1 cellular context compared by ENCODE assay signal in genomic region chr10:60429084-60429849, GRCh38.
TF ChIP-seq lines count a peak whose summit lies in the region.

No MANE protein-coding gene starts in this region.

TF ChIP-seq in SK-N-SH, 30 proteins besides CTCF, POLR2A, EP300 and RAD21 (continued from another document):
- TF ChIP-seq MAX (IDR thresholded peaks at IDR 0.05; ENCODE audit: low read depth), result peak; percentile 40; the same call in 1 of the 2 replicates
